In the genomic region with DNA sequence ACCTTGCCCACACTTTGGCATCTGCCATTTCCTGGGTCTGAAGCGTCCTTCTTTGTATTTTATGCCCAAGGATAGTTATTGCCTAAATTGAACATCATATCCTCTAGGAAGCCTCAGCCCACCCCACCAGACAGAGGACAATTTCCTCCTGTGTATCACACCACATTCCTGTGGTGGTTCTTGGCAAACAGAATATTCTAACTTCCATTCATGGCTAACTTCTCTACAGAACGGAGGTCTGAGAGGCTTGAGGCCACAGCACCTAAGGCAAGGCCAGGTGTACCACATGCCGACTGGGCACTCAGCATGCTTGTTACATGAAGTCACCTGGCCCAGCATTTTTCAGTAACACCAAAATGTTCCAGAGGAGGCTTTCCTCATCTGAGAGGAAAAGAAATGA, we compare ENCODE assay signal across 17 cellular contexts.
"Had no signal": no experiment of that assay in that cellular context is flagged by ENCODE, and none has a peak within 500 bp of the region (broad histone marks: within the 10 kb centered on the region; RNA-seq: fewer than 3 reads in every experiment).

No MANE protein-coding gene starts in this region.

- H3K27me3 ChIP-seq: adrenal gland, tibial artery, vagina had no signal

- H3K4me1 Mint-ChIP-seq: activated B cell treated with CpG ODN at 0.5 μM for 24 hours; activated CD4-positive, alpha-beta T cell treated with anti-CD3 and anti-CD28 coated beads, Interleukin-2, amount 10 ng/mL, durations not matched to agents 24 days and 14 days; brain had no signal

- ATAC-seq: left colon; mucosa of descending colon; naive thymus-derived CD8-positive, alpha-beta T cell; right cardiac atrium; stimulated activated memory B cell treated with anti-CD40 and anti-IgM and Interleukin-4, amounts not matched to agents 10 μg/mL and 1 μg/mL and 100 μg/mL, for 72 hours had no signal

- H3K27ac ChIP-seq: adrenal gland, tibial artery, vagina had no signal

- H3K27ac Mint-ChIP-seq: activated B cell treated with CpG ODN at 0.5 μM for 24 hours; activated CD4-positive, alpha-beta T cell treated with anti-CD3 and anti-CD28 coated beads, Interleukin-2, amount 10 ng/mL, durations not matched to agents 24 days and 14 days; brain; naive thymus-derived CD8-positive, alpha-beta T cell; stimulated activated memory B cell treated with anti-CD40 and anti-IgM and Interleukin-4, amounts not matched to agents 10 μg/mL and 1 μg/mL and 100 μg/mL, for 72 hours; T-helper 1 cell treated with Interleukin-12 subunit alpha and Interleukin-12 subunit beta and Interleukin-4 antibody, amounts not matched to agents 30 μg/mL and 1 μg/mL, for 36 hours had no signal

- H3K4me3 Mint-ChIP-seq: activated B cell treated with CpG ODN at 0.5 μM for 24 hours; activated CD4-positive, alpha-beta T cell treated with anti-CD3 and anti-CD28 coated beads, Interleukin-2, amount 10 ng/mL, durations not matched to agents 24 days and 14 days; brain; naive thymus-derived CD8-positive, alpha-beta T cell; stimulated activated memory B cell treated with anti-CD40 and anti-IgM and Interleukin-4, amounts not matched to agents 10 μg/mL and 1 μg/mL and 100 μg/mL, for 72 hours; T-helper 1 cell treated with Interleukin-12 subunit alpha and Interleukin-12 subunit beta and Interleukin-4 antibody, amounts not matched to agents 30 μg/mL and 1 μg/mL, for 36 hours had no signal

- H3K9me3 ChIP-seq: mucosa of descending colon had no signal

- H3K36me3 ChIP-seq: adrenal gland, tibial artery, vagina had no signal

- FAIRE-seq: TTC549 had no signal

- H3K4me3 ChIP-seq: adrenal gland, mucosa of descending colon, smooth muscle cell, tibial artery, vagina had no signal

- H3K4me1 ChIP-seq: adrenal gland, tibial artery, vagina had no signal

- H3K27me3 Mint-ChIP-seq: activated B cell treated with CpG ODN at 0.5 μM for 24 hours; activated CD4-positive, alpha-beta T cell treated with anti-CD3 and anti-CD28 coated beads, Interleukin-2, amount 10 ng/mL, durations not matched to agents 24 days and 14 days; brain; naive thymus-derived CD8-positive, alpha-beta T cell; stimulated activated memory B cell treated with anti-CD40 and anti-IgM and Interleukin-4, amounts not matched to agents 10 μg/mL and 1 μg/mL and 100 μg/mL, for 72 hours had no signal

- DNase-seq: activated B cell treated with CpG ODN at 0.5 μM for 24 hours; activated CD4-positive, alpha-beta T cell treated with anti-CD3 and anti-CD28 coated beads, Interleukin-2, amount 10 ng/mL, durations not matched to agents 24 days and 14 days; activated naive CD4-positive, alpha-beta T cell treated with anti-CD3 and anti-CD28 coated beads, Interleukin-2, amount 50 U/mL, for 16 hours; activated T-cell treated with anti-CD3 and anti-CD28 coated beads, Interleukin-2, amount 50 U/mL, for 1 hour; adrenal gland; hippocampal formation; left colon; mucosa of descending colon; naive thymus-derived CD8-positive, alpha-beta T cell; right cardiac atrium; tibial artery had no signal
